In genomic region chr3:72022027-72022426, GRCh38 we compare ENCODE assay signal across 21 cellular contexts.
DNase-seq lines count a peak whose midpoint lies in the region; ATAC-seq and TF ChIP-seq lines count a peak whose summit lies in the region.
"Had no signal": no experiment of that assay in that cellular context is flagged by ENCODE, and none has a peak within 500 bp of the region (broad histone marks: within the 10 kb centered on the region; RNA-seq: fewer than 3 reads in every experiment).

No MANE protein-coding gene starts in this region.

- ATAC-seq in activated T-helper 17 cell treated with anti-CD3 and anti-CD28 coated beads, Interleukin-2, amount 50 U/mL, for 72 hours (replicated peaks), result no peak
- ATAC-seq in HG03354 (IDR thresholded peaks at IDR 0.05; ENCODE audit: poor library complexity, severe bottlenecking, unreplicated experiment), result no peak
- ATAC-seq: A549 had no signal

- H3K27me3 Mint-ChIP-seq in activated T-helper 17 cell treated with anti-CD3 and anti-CD28 coated beads, Interleukin-2, amount 50 U/mL, for 72 hours, result peaks cover 7% of the 10 kb centered on the region
- no peaks in the 10 kb centered on the region for H3K27me3 Mint-ChIP-seq in Caco-2 (ENCODE audit: insufficient read depth, unreplicated experiment)
- H3K27me3 Mint-ChIP-seq: CD4-positive, alpha-beta T cell had no signal

- no peak for TF ChIP-seq CTCF in Caco-2 (IDR thresholded peaks at IDR 0.05; ENCODE audit: insufficient read depth in 1 of 2, low read depth in 1 of 2, low read length in 1 of 2, severe bottlenecking in 1 of 2, unreplicated experiment in 1 of 2)

- H3K4me3 Mint-ChIP-seq in activated T-helper 17 cell treated with anti-CD3 and anti-CD28 coated beads, Interleukin-2, amount 50 U/mL, for 72 hours, result no peak overlapping the region
- no peak overlapping the region for H3K4me3 Mint-ChIP-seq in Caco-2 (ENCODE audit: unreplicated experiment)
- H3K4me3 Mint-ChIP-seq: CD14-positive monocyte; CD4-positive, alpha-beta T cell; CD8-positive, alpha-beta memory T cell had no signal

- CTCF ChIA-PET in Caco-2 (lab: Charles Lee), result no interaction called here

- H3K36me3 ChIP-seq in HUES48 (ENCODE audit: control insufficient read depth, insufficient read depth, low read length), result no peaks in the 10 kb centered on the region
- no peaks in the 10 kb centered on the region for H3K36me3 ChIP-seq in iPS-20b (ENCODE audit: insufficient read depth, low read depth, low read length)
- no peaks in the 10 kb centered on the region for H3K36me3 ChIP-seq in Caco-2 (ENCODE audit: control insufficient read depth, insufficient read depth, low read length)
- H3K36me3 ChIP-seq: BE2C; BLaER1 treated with 17β-estradiol and CSF1 and Interleukin-3, amounts not matched to agents 10 nM and 100 nM had no signal

- H3K27ac ChIP-seq in HUES48 (ENCODE audit: low read depth, low read length), result peak overlapping the region; percentile 81
- peak overlapping the region; percentile 57 for H3K27ac ChIP-seq in iPS-20b (ENCODE audit: low read length)
- H3K27ac ChIP-seq: A549; BLaER1 treated with 17β-estradiol and CSF1 and Interleukin-3, amounts not matched to agents 10 nM and 100 nM had no signal

- H3K9ac ChIP-seq in HUES48 (ENCODE audit: low read depth, low read length) (no peak overlapping the region), iPS-20b (ENCODE audit: low read depth, low read length) (no peak overlapping the region)
- H3K9ac ChIP-seq: BLaER1 treated with 17β-estradiol and CSF1 and Interleukin-3, amounts not matched to agents 10 nM and 100 nM had no signal

- H3K4me1 ChIP-seq in HUES48 (ENCODE audit: control insufficient read depth, insufficient read depth, low read length), result no peaks in the 10 kb centered on the region
- peaks cover 8% of the 10 kb centered on the region; the same call in 1 of the 2 replicates for H3K4me1 ChIP-seq in iPS-20b (ENCODE audit: insufficient read depth, low read length)
- H3K4me1 ChIP-seq in Caco-2, result peaks cover 8% of the 10 kb centered on the region

- no peak for DNase-seq in activated CD4-positive, alpha-beta T cell treated with anti-CD3 and anti-CD28 coated beads, Interleukin-2, amount 50 U/mL, for 4 hours
- DNase-seq in Caco-2, result no peak
- DNase-seq: 8988T; ACHN; AML-193; BE2C; Calu3; CD4-positive, alpha-beta T cell; CD8-positive, alpha-beta memory T cell; DMS53; DMS79 treated with DMSO at 0.1 percent for 48 hours; GF-D8; GOT3; HCEC 1CT had no signal

- H3K27ac Mint-ChIP-seq in activated T-helper 17 cell treated with anti-CD3 and anti-CD28 coated beads, Interleukin-2, amount 50 U/mL, for 72 hours, result peak overlapping the region; percentile 7
- no peak overlapping the region for H3K27ac Mint-ChIP-seq in Caco-2 (ENCODE audit: unreplicated experiment)
- H3K27ac Mint-ChIP-seq: CD14-positive monocyte; CD4-positive, alpha-beta T cell; CD8-positive, alpha-beta memory T cell had no signal

- H3K9me3 ChIP-seq in HUES48 (ENCODE audit: control insufficient read depth, insufficient read depth, low read length), result peaks cover 12% of the 10 kb centered on the region
- H3K9me3 ChIP-seq in iPS-20b (ENCODE audit: insufficient read depth, low read depth, low read length), result peaks cover 8% of the 10 kb centered on the region
- no peaks in the 10 kb centered on the region for H3K9me3 ChIP-seq in Caco-2
- H3K9me3 ChIP-seq: A549, BE2C had no signal

- no peaks in the 10 kb centered on the region for H3K36me3 Mint-ChIP-seq in activated T-helper 17 cell treated with anti-CD3 and anti-CD28 coated beads, Interleukin-2, amount 50 U/mL, for 72 hours (ENCODE audit: low read depth)
- H3K36me3 Mint-ChIP-seq in Caco-2 (ENCODE audit: insufficient read depth, unreplicated experiment), result no peaks in the 10 kb centered on the region
- H3K36me3 Mint-ChIP-seq: CD8-positive, alpha-beta memory T cell had no signal

- H3K27me3 ChIP-seq in HUES48 (ENCODE audit: control insufficient read depth, insufficient read depth, low read length) (no peaks in the 10 kb centered on the region), iPS-20b (ENCODE audit: insufficient read depth, low read length) (no peaks in the 10 kb centered on the region), Caco-2 (replicated peaks; ENCODE audit: control insufficient read depth, insufficient read depth, low read length) (no peaks in the 10 kb centered on the region)
- H3K27me3 ChIP-seq: BE2C; BLaER1 treated with 17β-estradiol and CSF1 and Interleukin-3, amounts not matched to agents 10 nM and 100 nM had no signal

- H3K4me3 ChIP-seq in HUES48 (ENCODE audit: low read depth, low read length), result no peak overlapping the region
- H3K4me3 ChIP-seq in iPS-20b (ENCODE audit: low read length), result no peak overlapping the region; the same call in 1 of the 2 replicates
- no peak overlapping the region for H3K4me3 ChIP-seq in Caco-2 (ENCODE audit: low read depth, low read length)
- H3K4me3 ChIP-seq: A549; BLaER1 treated with 17β-estradiol and CSF1 and Interleukin-3, amounts not matched to agents 10 nM and 100 nM had no signal

- intact Hi-C loops in Caco-2 (cut with micrococcal nuclease; ENCODE audit: unreplicated experiment), result no loop called here

- POLR2A ChIA-PET in Caco-2 (lab: Charles Lee), result no interaction called here

- no peaks in the 10 kb centered on the region for H3K9me3 Mint-ChIP-seq in activated T-helper 17 cell treated with anti-CD3 and anti-CD28 coated beads, Interleukin-2, amount 50 U/mL, for 72 hours
- H3K9me3 Mint-ChIP-seq in Caco-2 (ENCODE audit: unreplicated experiment), result peaks cover 25% of the 10 kb centered on the region
- H3K9me3 Mint-ChIP-seq: CD4-positive, alpha-beta T cell; CD8-positive, alpha-beta memory T cell had no signal

- BruUV-seq in Caco-2 (replicated peaks; lab: Mats Ljungman, UMichigan), result no TSS peak

- no peaks in the 10 kb centered on the region for H3K4me1 Mint-ChIP-seq in activated T-helper 17 cell treated with anti-CD3 and anti-CD28 coated beads, Interleukin-2, amount 50 U/mL, for 72 hours
- H3K4me1 Mint-ChIP-seq in Caco-2 (ENCODE audit: low read depth, unreplicated experiment), result peaks cover 13% of the 10 kb centered on the region
- H3K4me1 Mint-ChIP-seq: CD8-positive, alpha-beta memory T cell had no signal
